18 cellular contexts compared by ENCODE assay signal in genomic region chrX:39760930-39761329, GRCh38.
DNase-seq lines count a peak whose midpoint lies in the region; ATAC-seq and TF ChIP-seq lines count a peak whose summit lies in the region.
"Had no signal": no experiment of that assay in that cellular context is flagged by ENCODE, and none has a peak within 500 bp of the region (broad histone marks: within the 10 kb centered on the region; RNA-seq: fewer than 3 reads in every experiment).

No MANE protein-coding gene starts in this region.

- no peaks in the 10 kb centered on the region for H4K20me1 ChIP-seq in MM.1S (ENCODE audit: insufficient read depth, low read length)

- H3K9me3 ChIP-seq in thoracic aorta (no peaks in the 10 kb centered on the region), MM.1S (replicated peaks; ENCODE audit: insufficient read depth, low read length) (no peaks in the 10 kb centered on the region)
- H3K9me3 ChIP-seq: right atrium auricular region, upper lobe of left lung had no signal

- no peaks in the 10 kb centered on the region for H3F3A ChIP-seq in MM.1S (ENCODE audit: insufficient read depth, low read length)

- peaks cover 16% of the 10 kb centered on the region for H3K4me1 Mint-ChIP-seq in activated naive CD4-positive, alpha-beta T cell treated with anti-CD3 and anti-CD28 coated beads, Interleukin-2, amount 50 U/mL, for 24 hours
- no peaks in the 10 kb centered on the region for H3K4me1 Mint-ChIP-seq in activated T-helper 17 cell treated with anti-CD3 and anti-CD28 coated beads, Interleukin-2, amount 50 U/mL, for 72 hours

- H3K9me2 ChIP-seq in MM.1S (replicated peaks; ENCODE audit: insufficient read depth, low read length), result no peaks in the 10 kb centered on the region

- no peaks in the 10 kb centered on the region for H3K36me3 ChIP-seq in thoracic aorta
- H3K36me3 ChIP-seq in MM.1S (replicated peaks; ENCODE audit: insufficient read depth, low read length), result no peaks in the 10 kb centered on the region
- H3K36me3 ChIP-seq: cardiac muscle cell, right atrium auricular region, upper lobe of left lung had no signal

- no peaks in the 10 kb centered on the region for H3K9me3 Mint-ChIP-seq in activated naive CD4-positive, alpha-beta T cell treated with anti-CD3 and anti-CD28 coated beads, Interleukin-2, amount 50 U/mL, for 24 hours
- no peaks in the 10 kb centered on the region for H3K9me3 Mint-ChIP-seq in activated T-helper 17 cell treated with anti-CD3 and anti-CD28 coated beads, Interleukin-2, amount 50 U/mL, for 72 hours
- H3K9me3 Mint-ChIP-seq: HFFc6 had no signal

- no peak overlapping the region for H3K4me2 ChIP-seq in MM.1S (ENCODE audit: low read depth, low read length)

- H3K27ac Mint-ChIP-seq in activated naive CD4-positive, alpha-beta T cell treated with anti-CD3 and anti-CD28 coated beads, Interleukin-2, amount 50 U/mL, for 24 hours, result peak overlapping the region; percentile 65
- H3K27ac Mint-ChIP-seq in activated T-helper 17 cell treated with anti-CD3 and anti-CD28 coated beads, Interleukin-2, amount 50 U/mL, for 72 hours, result peak overlapping the region; percentile 33
- H3K27ac Mint-ChIP-seq: HFFc6 had no signal

- H3K79me2 ChIP-seq in MM.1S (ENCODE audit: low read length), result no peaks in the 10 kb centered on the region

- no peak overlapping the region for H3K4me3 Mint-ChIP-seq in activated naive CD4-positive, alpha-beta T cell treated with anti-CD3 and anti-CD28 coated beads, Interleukin-2, amount 50 U/mL, for 24 hours
- peak overlapping the region; percentile 36 for H3K4me3 Mint-ChIP-seq in activated T-helper 17 cell treated with anti-CD3 and anti-CD28 coated beads, Interleukin-2, amount 50 U/mL, for 72 hours
- H3K4me3 Mint-ChIP-seq: HFFc6 had no signal

- H3K4me1 ChIP-seq in thoracic aorta (ENCODE audit: control insufficient read depth in 1 of 2, low read depth in 2 of 2) (peaks cover 7 to 40% of the 10 kb centered on the region in 2 donors), MM.1S (ENCODE audit: low read length) (no peaks in the 10 kb centered on the region)

- no peak for DNase-seq in activated naive CD4-positive, alpha-beta T cell (lab: John Stamatoyannopoulos, UW)
- DNase-seq in kidney tubule cell (ENCODE audit: low spot score) (peak; percentile 24), thoracic aorta (ENCODE audit: low spot score) (no peak), MM.1S (no peak), NCI-H510A treated with DMSO at 0.1 percent for 48 hours (lab: John Stamatoyannopoulos, UW) (no peak)
- DNase-seq: dermis blood vessel endothelial cell; DND-41; HFFc6; NCI-H1092; NCI-H2029 treated with DMSO at 0.1 percent for 48 hours; SHP77; stimulated activated naive CD4-positive, alpha-beta T cell; upper lobe of left lung had no signal

- no peaks in the 10 kb centered on the region for H3K27me3 Mint-ChIP-seq in activated naive CD4-positive, alpha-beta T cell treated with anti-CD3 and anti-CD28 coated beads, Interleukin-2, amount 50 U/mL, for 24 hours
- H3K27me3 Mint-ChIP-seq in activated T-helper 17 cell treated with anti-CD3 and anti-CD28 coated beads, Interleukin-2, amount 50 U/mL, for 72 hours, result no peaks in the 10 kb centered on the region

- no peaks in the 10 kb centered on the region for H3K36me3 Mint-ChIP-seq in activated naive CD4-positive, alpha-beta T cell treated with anti-CD3 and anti-CD28 coated beads, Interleukin-2, amount 50 U/mL, for 24 hours
- H3K36me3 Mint-ChIP-seq in activated T-helper 17 cell treated with anti-CD3 and anti-CD28 coated beads, Interleukin-2, amount 50 U/mL, for 72 hours (ENCODE audit: low read depth), result no peaks in the 10 kb centered on the region

- H3K4me3 ChIP-seq in thoracic aorta, result no peak overlapping the region
- H3K4me3 ChIP-seq in MM.1S (ENCODE audit: low read length), result no peak overlapping the region
- H3K4me3 ChIP-seq: cardiac muscle cell, right atrium auricular region, upper lobe of left lung had no signal

- no peaks in the 10 kb centered on the region for H3K27me3 ChIP-seq in thoracic aorta (replicated peaks; ENCODE audit: insufficient read depth)
- no peaks in the 10 kb centered on the region for H3K27me3 ChIP-seq in MM.1S (replicated peaks; ENCODE audit: insufficient read depth, low read length)
- H3K27me3 ChIP-seq: cardiac muscle cell, right atrium auricular region, upper lobe of left lung had no signal

- no peak overlapping the region for H2AFZ ChIP-seq in MM.1S (ENCODE audit: low read length)

- no peak overlapping the region for H3K9ac ChIP-seq in MM.1S (ENCODE audit: low read length)

- no peak for TF ChIP-seq CTCF in thoracic aorta (IDR thresholded peaks at IDR 0.05)
- TF ChIP-seq CTCF in MM.1S (IDR thresholded peaks at IDR 0.05; ENCODE audit: low read length), result no peak

- ATAC-seq in activated T-helper 17 cell treated with anti-CD3 and anti-CD28 coated beads, Interleukin-2, amount 50 U/mL, for 72 hours (replicated peaks), result peak; percentile 94
- ATAC-seq in thoracic aorta (ENCODE audit: insufficient number of reproducible peaks, low FRiP score, low read depth) (no peak), HG03571 (IDR thresholded peaks at IDR 0.05; ENCODE audit: unreplicated experiment) (no peak)

- H3K27ac ChIP-seq in thoracic aorta (peak overlapping the region; percentile 89 to 93), MM.1S (ENCODE audit: low read length) (no peak overlapping the region)
- H3K27ac ChIP-seq: cardiac muscle cell had no signal
